8 cellular contexts compared by ENCODE assay signal in the genomic region with DNA sequence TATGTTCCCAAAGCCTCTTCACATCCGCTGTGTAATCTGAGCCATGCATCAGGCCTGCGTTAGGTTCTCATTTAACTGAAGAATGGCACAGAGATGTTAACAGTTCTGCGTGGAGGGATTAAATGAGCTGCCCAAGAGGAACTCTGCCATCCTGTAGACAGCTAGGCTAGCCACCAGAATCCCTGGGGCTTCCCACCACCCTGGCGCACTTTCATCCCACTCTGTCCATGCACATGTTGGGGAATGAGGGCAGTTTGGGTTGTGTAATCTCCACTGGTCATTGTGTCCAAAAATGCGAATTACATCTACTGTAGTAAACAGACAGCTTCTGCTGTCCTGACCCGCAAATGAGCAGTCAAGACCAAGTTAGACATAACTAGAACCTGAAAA. TPM values are rescaled to one million over a fixed set of nuclear protein-coding genes. Genes with fewer than 3 reads are reported as not detected.
DNase-seq lines count a peak whose midpoint lies in the region; ATAC-seq and TF ChIP-seq lines count a peak whose summit lies in the region.

No MANE protein-coding gene starts in this region.

- ATAC-seq in GM21723 (IDR thresholded peaks at IDR 0.05; ENCODE audit: unreplicated experiment): no peak
- no peak for ATAC-seq in GM19397 (IDR thresholded peaks at IDR 0.05; ENCODE audit: unreplicated experiment)

- H3K9me3 ChIP-seq in PC-9 (ENCODE audit: insufficient read depth, low read depth) (no peaks in the 10 kb centered on the region), fibroblast of lung (ENCODE audit: control insufficient read depth, insufficient read depth, low read depth, low read length) (no peaks in the 10 kb centered on the region), skeletal muscle satellite cell (replicated peaks; ENCODE audit: low read length) (no peaks in the 10 kb centered on the region)

- H2AFZ ChIP-seq in PC-9 (peak overlapping the region; percentile 99; the same call in 1 of the 2 replicates), fibroblast of lung (ENCODE audit: low read length) (peak overlapping the region; percentile 96)

- H3K4me3 ChIP-seq in PC-9: peak overlapping the region; percentile 98; the same call in 1 of the 2 replicates
- no peak overlapping the region for H3K4me3 ChIP-seq in fibroblast of lung (replicated peaks in 1 of 4; ENCODE audit: control extremely low read depth in 1 of 4, insufficient read depth in 1 of 4, low read depth in 3 of 4, low read length in 4 of 4)
- H3K4me3 ChIP-seq in skeletal muscle satellite cell (ENCODE audit: low read length): peak overlapping the region; percentile 94

- no peak for TF ChIP-seq CTCF in PC-9 (conservative IDR thresholded peaks at IDR 0.05)
- TF ChIP-seq CTCF in fibroblast of lung (conservative IDR thresholded peaks at IDR 0.05 in 1 of 2, IDR thresholded peaks at IDR 0.05 in 1 of 2; ENCODE audit: low read depth in 1 of 2, low read length in 2 of 2): no peak

- H3K27me3 ChIP-seq in PC-9 (ENCODE audit: insufficient read depth, low read depth): no peaks in the 10 kb centered on the region
- H3K27me3 ChIP-seq in fibroblast of lung (ENCODE audit: control insufficient read depth, insufficient read depth, low read length): no peaks in the 10 kb centered on the region
- H3K27me3 ChIP-seq in skeletal muscle satellite cell (ENCODE audit: control insufficient read depth, insufficient read depth, low read length): no peaks in the 10 kb centered on the region

- no peak overlapping the region for H3K9ac ChIP-seq in fibroblast of lung (ENCODE audit: insufficient read depth, low read length)
- peak overlapping the region; percentile 91 for H3K9ac ChIP-seq in skeletal muscle satellite cell (ENCODE audit: low read depth, low read length)

- BruUV-seq in PC-9 (replicated peaks; lab: Mats Ljungman, UMichigan): no TSS peak

- no peaks in the 10 kb centered on the region for H3K9me2 ChIP-seq in PC-9 (ENCODE audit: insufficient read depth)

- DNase-seq in NCI-H82 (lab: John Stamatoyannopoulos, UW): peak; percentile 29
- DNase-seq in NCI-H82 treated with DMSO at 0.1 percent for 48 hours (lab: John Stamatoyannopoulos, UW; ENCODE audit: unreplicated experiment): no peak
- DNase-seq in PC-9: no peak
- peak in 1 of 2 donors; percentile 41 for DNase-seq in fibroblast of lung (ENCODE audit: low read depth in 2 of 2)
- DNase-seq in NCI-H1092 (lab: John Stamatoyannopoulos, UW): no peak

- peaks cover 26% of the 10 kb centered on the region for H3K4me1 ChIP-seq in PC-9 (replicated peaks; ENCODE audit: insufficient read depth)
- peaks cover 6% of the 10 kb centered on the region for H3K4me1 ChIP-seq in fibroblast of lung (ENCODE audit: control insufficient read depth, extremely low read depth, insufficient read depth, low read length)
- H3K4me1 ChIP-seq in skeletal muscle satellite cell (ENCODE audit: control insufficient read depth, insufficient read depth, low read length): peaks cover 32% of the 10 kb centered on the region

- intact Hi-C loops in PC-9 (cut with micrococcal nuclease; ENCODE audit: unreplicated experiment): loop anchor here (5.0 to 10.0 kb wide), 3 partner anchors 123 to 243 kb away; no protein-coding TSS in a partner anchor

- no peaks in the 10 kb centered on the region for H3K36me3 ChIP-seq in PC-9 (ENCODE audit: low read depth)
- H3K36me3 ChIP-seq in fibroblast of lung (ENCODE audit: control insufficient read depth, insufficient read depth, low read length): no peaks in the 10 kb centered on the region
- no peaks in the 10 kb centered on the region for H3K36me3 ChIP-seq in skeletal muscle satellite cell (ENCODE audit: insufficient read depth, low read length)

- H4K20me1 ChIP-seq in PC-9 (ENCODE audit: insufficient read depth) (peaks cover 24% of the 10 kb centered on the region; the same call in 1 of the 2 replicates), fibroblast of lung (ENCODE audit: control insufficient read depth, extremely low read depth, insufficient read depth, low read length) (no peaks in the 10 kb centered on the region)

- H3K4me2 ChIP-seq in PC-9 (peak overlapping the region; percentile 100), fibroblast of lung (ENCODE audit: extremely low read depth, insufficient read depth, low read length) (peak overlapping the region; percentile 88), skeletal muscle satellite cell (ENCODE audit: low read length) (peak overlapping the region; percentile 90)

- H3F3A ChIP-seq in PC-9 (ENCODE audit: insufficient read depth, low read depth): peaks cover 7% of the 10 kb centered on the region; the same call in 1 of the 2 replicates

- H3K79me2 ChIP-seq in PC-9 (ENCODE audit: low read depth) (peaks cover 39% of the 10 kb centered on the region), fibroblast of lung (ENCODE audit: control insufficient read depth, insufficient read depth, low read length) (peaks cover 38% of the 10 kb centered on the region)

- no peak overlapping the region for H3K27ac ChIP-seq in PC-9
- peak overlapping the region; percentile 92 for H3K27ac ChIP-seq in fibroblast of lung (ENCODE audit: insufficient read depth, low read length)

- POLR2A ChIA-PET in PC-9 (lab: Charles Lee; ENCODE audit: unreplicated experiment): interaction anchor here (0.6 kb wide), 1 partner anchor 159 kb away, joined by 10 read pairs; no protein-coding TSS in a partner anchor

- CTCF ChIA-PET in PC-9 (lab: Charles Lee): no interaction called here

RNA-seq across cellular contexts. Expression of gene GLG1, which starts 1.0 kb away (rescaled TPM):
- total RNA-seq in PC-9 (2021) (117 TPM in 2 replicates), fibroblast of lung (97.6 and 138 TPM in 2 replicates)
- polyA plus RNA-seq in fibroblast of lung: 150 and 176 TPM in 2 replicates
- 117 and 134 TPM in 2 replicates for polyA plus RNA-seq in fibroblast of lung (2012)
- polyA minus RNA-seq in fibroblast of lung (ENCODE audit: low replicate concordance): 197 and 260 TPM in 2 replicates
- 88.5 and 108 TPM in 2 replicates for total RNA-seq in skeletal muscle satellite cell (2012; rRNA removed)

RNA-seq across cellular contexts. Expression of gene RFWD3, which starts 58.7 kb away (rescaled TPM):
- total RNA-seq in PC-9 (2021): 49.5 and 58.0 TPM in 2 replicates
- total RNA-seq in fibroblast of lung: 9.2 and 12.9 TPM in 2 replicates
- polyA plus RNA-seq in fibroblast of lung: 15.2 and 28.4 TPM in 2 replicates
- 8.6 and 15.6 TPM in 2 replicates for polyA plus RNA-seq in fibroblast of lung (2012)
- polyA minus RNA-seq in fibroblast of lung (ENCODE audit: low replicate concordance): 25.7 and 56.4 TPM in 2 replicates
- total RNA-seq in skeletal muscle satellite cell (2012; rRNA removed): 21.5 and 25.8 TPM in 2 replicates

Comparison
In these comparisons a context has a peak if more than half of its experiments do, and no peak if none do; other contexts are left out.
1. H3K4me3 ChIP-seq: peak in PC-9 (single experiment) and skeletal muscle satellite cell (single experiment); none in fibroblast of lung (0 of 4).
2. Peak in every context shown above with its lines, with median percentiles within 50 percentile points of each other: H3K4me2 ChIP-seq.